In genomic region chr3:119675188-119675874, GRCh38 we compare ENCODE assay signal across 10 cellular contexts. TPM values are rescaled to one million over a fixed set of nuclear protein-coding genes. Genes with fewer than 3 reads are reported as not detected.
DNase-seq lines count a peak whose midpoint lies in the region; ATAC-seq, FAIRE-seq and TF ChIP-seq lines count a peak whose summit lies in the region.
"Had no signal": no experiment of that assay in that cellular context is flagged by ENCODE, and none has a peak within 500 bp of the region (broad histone marks: within the 10 kb centered on the region; RNA-seq: fewer than 3 reads in every experiment).

No MANE protein-coding gene starts in this region.

- H3K9me1 ChIP-seq in endothelial cell of umbilical vein (replicated peaks; ENCODE audit: control insufficient read depth, extremely low read depth, insufficient read depth, low read length) = no peaks in the 10 kb centered on the region

- H3K4me1 ChIP-seq in PC-3 (ENCODE audit: insufficient read depth, low read length) (peaks cover 19% of the 10 kb centered on the region), endothelial cell of umbilical vein (ENCODE audit: control insufficient read depth, extremely low read depth, insufficient read depth, low read length) (peaks cover 15% of the 10 kb centered on the region), rectal smooth muscle tissue (ENCODE audit: control insufficient read depth, insufficient read depth, low read length) (peaks cover 10% of the 10 kb centered on the region)

- H3K4me3 ChIP-seq in GM12865 (ENCODE audit: low read depth, low read length) (peak overlapping the region; percentile 85), PC-3 (ENCODE audit: low read length) (peak overlapping the region; percentile 84), endothelial cell of umbilical vein (replicated peaks in 1 of 3; ENCODE audit: insufficient read depth in 1 of 3, low read depth in 1 of 3, low read length in 3 of 3) (no peak overlapping the region), rectal smooth muscle tissue (ENCODE audit: low read length) (peak overlapping the region; percentile 80)

- H3K4me2 ChIP-seq in PC-3 (ENCODE audit: low read length) (peak overlapping the region; percentile 90), endothelial cell of umbilical vein (ENCODE audit: insufficient read depth, low read length) (peak overlapping the region; percentile 78)

- H3K27me3 ChIP-seq in PC-3 (ENCODE audit: low read length) = no peaks in the 10 kb centered on the region
- H3K27me3 ChIP-seq in endothelial cell of umbilical vein (ENCODE audit: control insufficient read depth in 2 of 2, insufficient read depth in 2 of 2, low read length in 2 of 2) = no peaks in the 10 kb centered on the region
- no peaks in the 10 kb centered on the region for H3K27me3 ChIP-seq in rectal smooth muscle tissue (ENCODE audit: control insufficient read depth, insufficient read depth, low read length)

- no peak for FAIRE-seq in endothelial cell of umbilical vein (lab: Jason Lieb, UNC)

- dilution Hi-C loops in endothelial cell of umbilical vein (cut with MboI; ENCODE audit: extremely low pct_ligation_motif_present, low sequenced_read_pairs) = no loop called here

- H3K27ac ChIP-seq in PC-3 (ENCODE audit: low read length) (no peak overlapping the region), endothelial cell of umbilical vein (ENCODE audit: insufficient read depth, low read depth, low read length) (no peak overlapping the region), rectal smooth muscle tissue (ENCODE audit: low read depth, low read length) (no peak overlapping the region)

- TF ChIP-seq CTCF in GM12865 (IDR thresholded peaks at IDR 0.05; ENCODE audit: insufficient read depth, low read depth, low read length, missing control alignments) (no peak), PC-3 (conservative IDR thresholded peaks at IDR 0.05; ENCODE audit: low read depth, low read length) (no peak), endothelial cell of umbilical vein (IDR thresholded peaks at IDR 0.05; ENCODE audit: extremely low read depth in 1 of 2, insufficient read depth in 1 of 2, low read depth in 1 of 2, low read length in 2 of 2) (no peak)

- no peak for TF ChIP-seq POLR2A in endothelial cell of umbilical vein (IDR thresholded peaks at IDR 0.05; ENCODE audit: low read depth, low read length)

- CTCF ChIA-PET in PC-3 (lab: Charles Lee) (no interaction called here), endothelial cell of umbilical vein (lab: Charles Lee) (interaction anchor here (0.6 to 2.2 kb wide), 6 partner anchors 15 to 434 kb away, joined by 3 to 7 read pairs (median 5); partner anchors contain the start of genes B4GALT4 and TMEM39A)

- DNase-seq in GM12865 (ENCODE audit: low read depth) (no peak), PC-3 (no peak), endothelial cell of umbilical vein (ENCODE audit: low read depth, low spot score) (no peak)
- DNase-seq in stimulated activated naive CD4-positive, alpha-beta T cell treated with Interleukin-2 at 50 U/mL for 16 hours (lab: John Stamatoyannopoulos, UW) = no peak
- DNase-seq: HCEC 1CT, NCI-H524 treated with DMSO at 0.1 percent for 48 hours had no signal

- no peaks in the 10 kb centered on the region for H3F3A ChIP-seq in PC-3 (ENCODE audit: low read length, unreplicated experiment)

- H3K9me2 ChIP-seq in PC-3 (replicated peaks; ENCODE audit: low read length) = no peaks in the 10 kb centered on the region

- H3K9me3 ChIP-seq in PC-3 (ENCODE audit: low read length) = no peaks in the 10 kb centered on the region
- H3K9me3 ChIP-seq in endothelial cell of umbilical vein (replicated peaks; ENCODE audit: control insufficient read depth, insufficient read depth, low read length) = no peaks in the 10 kb centered on the region

- H2AFZ ChIP-seq in PC-3 (ENCODE audit: low read length) = no peak overlapping the region
- H2AFZ ChIP-seq in endothelial cell of umbilical vein (ENCODE audit: low read depth, low read length) = no peak overlapping the region

- intact Hi-C loops in PC-3 (cut with micrococcal nuclease) = no loop called here
- intact Hi-C loops in endothelial cell of umbilical vein (cut with micrococcal nuclease) = no loop called here

- POLR2A ChIA-PET in PC-3 (lab: Charles Lee; ENCODE audit: unreplicated experiment) (interaction anchor here (0.5 kb wide), 1 partner anchor 211 kb away, joined by 3 read pairs; no protein-coding TSS in a partner anchor), endothelial cell of umbilical vein (lab: Charles Lee) (no interaction called here)

- peaks cover 38% of the 10 kb centered on the region for H3K36me3 ChIP-seq in PC-3 (ENCODE audit: low read depth, low read length)
- H3K36me3 ChIP-seq in endothelial cell of umbilical vein (ENCODE audit: control insufficient read depth in 2 of 2, extremely low read depth in 1 of 2, insufficient read depth in 2 of 2, low read length in 2 of 2) = peaks cover 0 to 4% of the 10 kb centered on the region in 2 experiments
- H3K36me3 ChIP-seq in rectal smooth muscle tissue (ENCODE audit: control insufficient read depth, insufficient read depth, low read length) = peaks cover 12% of the 10 kb centered on the region

- H4K20me1 ChIP-seq in PC-3 (ENCODE audit: low read length) (no peaks in the 10 kb centered on the region), endothelial cell of umbilical vein (replicated peaks; ENCODE audit: control insufficient read depth, extremely low read depth, insufficient read depth, low read length) (no peaks in the 10 kb centered on the region)

- ATAC-seq in PC-3 = no peak
- ATAC-seq in GM19395 (IDR thresholded peaks at IDR 0.05; ENCODE audit: unreplicated experiment) = no peak
- no peak for ATAC-seq in HG02642 (IDR thresholded peaks at IDR 0.05; ENCODE audit: poor library complexity, unreplicated experiment)

- BruUV-seq in PC-3 (replicated peaks; lab: Mats Ljungman, UMichigan) (no TSS peak), endothelial cell of umbilical vein (replicated peaks; lab: Mats Ljungman, UMichigan) (no TSS peak)

- peaks cover 20% of the 10 kb centered on the region for H3K79me2 ChIP-seq in PC-3 (ENCODE audit: low read length)
- peaks cover 4% of the 10 kb centered on the region for H3K79me2 ChIP-seq in endothelial cell of umbilical vein (ENCODE audit: control insufficient read depth, insufficient read depth, low read length)

- H3K9ac ChIP-seq in PC-3 (ENCODE audit: low read length) = no peak overlapping the region
- no peak overlapping the region for H3K9ac ChIP-seq in endothelial cell of umbilical vein (replicated peaks; ENCODE audit: extremely low read depth, insufficient read depth, low read length)
- H3K9ac ChIP-seq in rectal smooth muscle tissue (ENCODE audit: low read length) = no peak overlapping the region

TF ChIP-seq in endothelial cell of umbilical vein, 7 proteins besides CTCF, POLR2A, EP300 and RAD21:
- no peak for TF ChIP-seq MYC (IDR thresholded peaks at IDR 0.05; ENCODE audit: low read depth, low read length)
- TF ChIP-seq JUN (IDR thresholded peaks at IDR 0.05; ENCODE audit: borderline replicate concordance, insufficient read depth, insufficient read length, low read depth) = no peak
- no peak for TF ChIP-seq FOS (IDR thresholded peaks at IDR 0.05; ENCODE audit: borderline replicate concordance, insufficient read depth, low read length)
- no peak for TF ChIP-seq GATA2 (IDR thresholded peaks at IDR 0.05; ENCODE audit: insufficient read depth, insufficient read length, low read depth, low read length)
- no peak for TF ChIP-seq POLR2AphosphoS5 (IDR thresholded peaks at IDR 0.05; ENCODE audit: insufficient read depth, low read depth, low read length)
- TF ChIP-seq EZH2 (IDR thresholded peaks at IDR 0.05; ENCODE audit: borderline replicate concordance, low read depth, low read length, severe bottlenecking) = no peak
- TF ChIP-seq MAX (IDR thresholded peaks at IDR 0.05; ENCODE audit: insufficient read depth, insufficient read length) = no peak
TF ChIP-seq in endothelial cell of umbilical vein: peak in this region for 0.

RNA-seq across cellular contexts. Expression of gene COX17, which starts 1.9 kb away (rescaled TPM):
- 102 and 159 TPM in 2 replicates for total RNA-seq in PC-3 (2014; rRNA removed)
- total RNA-seq in endothelial cell of umbilical vein = 31.3 and 37.6 TPM in 2 replicates
- 15.3 and 19.8 TPM in 2 replicates for polyA plus RNA-seq in endothelial cell of umbilical vein
- polyA plus RNA-seq in endothelial cell of umbilical vein (2011; cell fraction: cytosol; rRNA removed) = 29.5 and 31.5 TPM in 2 replicates
- 7.1 and 10.8 TPM in 2 replicates for polyA plus RNA-seq in endothelial cell of umbilical vein (2011; cell fraction: nucleus; rRNA removed)
- polyA plus RNA-seq in endothelial cell of umbilical vein (2012) = 34.2 and 44.9 TPM in 2 replicates
- 9.2 and 9.8 TPM in 2 replicates for polyA minus RNA-seq in endothelial cell of umbilical vein
- polyA minus RNA-seq in endothelial cell of umbilical vein (2011; cell fraction: cytosol; rRNA and poly(A)+ RNA removed) = 19.5 TPM
- 11.0 and 11.2 TPM in 2 replicates for polyA minus RNA-seq in endothelial cell of umbilical vein (2011; cell fraction: nucleus; rRNA and poly(A)+ RNA removed)

RNA-seq across cellular contexts. Expression of gene POPDC2, which starts 14.9 kb away (rescaled TPM):
- total RNA-seq in PC-3 (2014; rRNA removed) = 0.62 and 0.98 TPM in 2 replicates
- 0.66 TPM in 1 of 2 replicates, not detected in the other for total RNA-seq in endothelial cell of umbilical vein
- polyA plus RNA-seq in endothelial cell of umbilical vein = 0.57 and 1.3 TPM in 2 replicates
- polyA plus RNA-seq in endothelial cell of umbilical vein (2011; cell fraction: cytosol; rRNA removed) = 0.17 and 0.32 TPM in 2 replicates
- 1.7 and 2.5 TPM in 2 replicates for polyA plus RNA-seq in endothelial cell of umbilical vein (2011; cell fraction: nucleus; rRNA removed)
- polyA plus RNA-seq in endothelial cell of umbilical vein (2012) = 0.15 and 0.43 TPM in 2 replicates
- 0.42 and 1.6 TPM in 2 replicates for polyA minus RNA-seq in endothelial cell of umbilical vein
- polyA minus RNA-seq in endothelial cell of umbilical vein (2011; cell fraction: cytosol; rRNA and poly(A)+ RNA removed) = not detected
- 0.67 and 3.5 TPM in 2 replicates for polyA minus RNA-seq in endothelial cell of umbilical vein (2011; cell fraction: nucleus; rRNA and poly(A)+ RNA removed)

RNA-seq across cellular contexts. Expression of gene CFAP91, which starts 27.5 kb away (rescaled TPM):
- total RNA-seq in PC-3 (2014; rRNA removed) (0.17 and 1.1 TPM in 2 replicates), endothelial cell of umbilical vein (0.40 and 0.51 TPM in 2 replicates)
- polyA plus RNA-seq in endothelial cell of umbilical vein = 0.54 and 1.0 TPM in 2 replicates
- 0.43 and 0.49 TPM in 2 replicates for polyA plus RNA-seq in endothelial cell of umbilical vein (2011; cell fraction: cytosol; rRNA removed)
- polyA plus RNA-seq in endothelial cell of umbilical vein (2011; cell fraction: nucleus; rRNA removed) = 3.8 and 5.8 TPM in 2 replicates
- not detected in 2 replicates for polyA plus RNA-seq in endothelial cell of umbilical vein (2012)
- polyA minus RNA-seq in endothelial cell of umbilical vein = 1.1 and 2.2 TPM in 2 replicates
- polyA minus RNA-seq in endothelial cell of umbilical vein (2011; cell fraction: cytosol; rRNA and poly(A)+ RNA removed) = not detected
- polyA minus RNA-seq in endothelial cell of umbilical vein (2011; cell fraction: nucleus; rRNA and poly(A)+ RNA removed) = 2.6 and 4.1 TPM in 2 replicates
- total RNA-seq: chondrocyte had no signal

Comparison
In these comparisons a context has a peak if more than half of its experiments do, and no peak if none do; other contexts are left out.
1. H3K4me3 ChIP-seq: peak in GM12865 (single experiment), PC-3 (single experiment) and rectal smooth muscle tissue (single experiment); none in endothelial cell of umbilical vein (0 of 3).